Comparison of ENCODE assay signal across 10 cellular contexts in genomic region chr15:68418611-68419161, GRCh38. TPM values are rescaled to one million over a fixed set of nuclear protein-coding genes. Genes with fewer than 3 reads are reported as not detected.
A peak's percentile ranks its signal among the peaks of the same experiment; 100 is the strongest.
DNase-seq lines count a peak whose midpoint lies in the region; ATAC-seq and TF ChIP-seq lines count a peak whose summit lies in the region.
"Had no signal": no experiment of that assay in that cellular context is flagged by ENCODE, and none has a peak within 500 bp of the region (broad histone marks: within the 10 kb centered on the region; RNA-seq: fewer than 3 reads in every experiment).

No MANE protein-coding gene starts in this region.

- no peak overlapping the region for H3K56ac ChIP-seq in IMR-90 (ENCODE audit: extremely low read depth, insufficient read depth, low read length)

- TF ChIP-seq CTCF in IMR-90 (conservative IDR thresholded peaks at IDR 0.05; ENCODE audit: low read depth, low read length) (no peak), RWPE2 (IDR thresholded peaks at IDR 0.05; ENCODE audit: poor library complexity, severe bottlenecking) (no peak), smooth muscle cell (IDR thresholded peaks at IDR 0.05; ENCODE audit: borderline replicate concordance, insufficient read depth, poor library complexity, severe bottlenecking) (no peak)

- peak overlapping the region; percentile 66 for H3K4ac ChIP-seq in IMR-90 (ENCODE audit: low read depth, low read length)

- CTCF ChIA-PET in IMR-90 (lab: Yijun Ruan, JAX): interaction anchor here (1.3 kb wide), 1 partner anchor 112 kb away, joined by 4 read pairs; no protein-coding TSS in a partner anchor

- H3K18ac ChIP-seq in IMR-90 (ENCODE audit: low read depth, low read length): peak overlapping the region; percentile 84

- H2AFZ ChIP-seq in IMR-90 (replicated peaks; ENCODE audit: low read length, poor library complexity) (peak overlapping the region; percentile 56), smooth muscle cell (ENCODE audit: low read depth) (no peak overlapping the region)

- intact Hi-C loops in IMR-90 (cut with micrococcal nuclease): no loop called here
- intact Hi-C loops in Right ventricle myocardium inferior (cut with DNase I): no loop called here

- H3K9ac ChIP-seq in IMR-90 (ENCODE audit: low read depth, low read length): no peak overlapping the region
- H3K9ac ChIP-seq in smooth muscle cell (ENCODE audit: low read depth): no peak overlapping the region

- H4K20me1 ChIP-seq in IMR-90 (ENCODE audit: insufficient read depth, low read length) (peaks cover 12% of the 10 kb centered on the region; the same call in 1 of the 2 replicates), smooth muscle cell (ENCODE audit: low read depth) (peaks cover 54% of the 10 kb centered on the region)

- peak overlapping the region; percentile 21; the same call in 1 of the 2 replicates for H2AK5ac ChIP-seq in IMR-90 (ENCODE audit: low read depth, low read length)

- peak; percentile 75 for ATAC-seq in IMR-90 (ENCODE audit: low read depth)
- peak; percentile 54; the same call in 2 of the 3 replicates for ATAC-seq in RWPE2 (ENCODE audit: low read depth)
- ATAC-seq in Right ventricle myocardium inferior: peak; percentile 59
- no peak for ATAC-seq in HG03565 (IDR thresholded peaks at IDR 0.05; ENCODE audit: unreplicated experiment)
- ATAC-seq: stimulated activated naive CD8-positive, alpha-beta T cell treated with anti-CD3 and anti-CD28 coated beads, Interleukin-15, amount 100 ng/mL, for 72 hours had no signal

- H3K4me3 ChIP-seq in IMR-90 (ENCODE audit: insufficient read depth, low read depth, low read length): no peak overlapping the region
- no peak overlapping the region for H3K4me3 ChIP-seq in RWPE2 (ENCODE audit: severe bottlenecking)
- H3K4me3 ChIP-seq in smooth muscle cell: no peak overlapping the region
- H3K4me3 ChIP-seq: Peyer's patch had no signal

- POLR2A ChIA-PET in IMR-90 (lab: Charles Lee; ENCODE audit: unreplicated experiment): no interaction called here

- BruUV-seq in IMR-90 (replicated peaks; lab: Mats Ljungman, UMichigan): no TSS peak

- peak overlapping the region; percentile 42 for H4K91ac ChIP-seq in IMR-90 (ENCODE audit: insufficient read depth, low read depth, low read length)

- peak overlapping the region; percentile 7 for H3K23ac ChIP-seq in IMR-90 (ENCODE audit: low read depth, low read length)

- H3K27ac ChIP-seq in IMR-90 (ENCODE audit: insufficient read depth, low read length) (peak overlapping the region; percentile 67; the same call in 1 of the 2 replicates), RWPE2 (ENCODE audit: poor library complexity, severe bottlenecking) (no peak overlapping the region), smooth muscle cell (ENCODE audit: low read depth) (peak overlapping the region; percentile 56)
- H3K27ac ChIP-seq: HL-60 had no signal

- WGBS in IMR-90 (ENCODE audit: extremely low coverage in 2 of 2, insufficient read length in 1 of 2), 2 experiments: no CpG with 5 or more reads among the region's 6 CpGs
- WGBS in smooth muscle cell (ENCODE audit: low lambda C conversion rate): 39% methylated on average over 6 of the region's 6 CpGs

- no peak overlapping the region for H2AK9ac ChIP-seq in IMR-90 (replicated peaks; ENCODE audit: low read depth, low read length, poor library complexity)

- H4K5ac ChIP-seq in IMR-90 (ENCODE audit: low read depth, low read length): peak overlapping the region; percentile 44

- in situ Hi-C loops in IMR-90 (cut with MboI; ENCODE audit: low sequenced_read_pairs): no loop called here

- H3K9me1 ChIP-seq in IMR-90 (ENCODE audit: insufficient read depth, low read length): peaks cover 32% of the 10 kb centered on the region

- no peaks in the 10 kb centered on the region for H3K36me3 ChIP-seq in IMR-90 (ENCODE audit: control insufficient read depth, insufficient read depth, low read length)
- no peaks in the 10 kb centered on the region for H3K36me3 ChIP-seq in RWPE2 (ENCODE audit: low read depth)
- no peaks in the 10 kb centered on the region for H3K36me3 ChIP-seq in smooth muscle cell (ENCODE audit: low read depth)
- H3K36me3 ChIP-seq: Peyer's patch had no signal

- H3F3A ChIP-seq in smooth muscle cell (ENCODE audit: low read depth): peaks cover under 1% of the 10 kb centered on the region

- DNase-seq in IMR-90 (peak; percentile 88), RWPE2 (ENCODE audit: low spot score) (peak; percentile 43), Right ventricle myocardium inferior (ENCODE audit: missing footprints) (no peak), smooth muscle cell (lab: John Stamatoyannopoulos, UW; ENCODE audit: unreplicated experiment) (no peak), AML-193 (lab: John Stamatoyannopoulos, UW) (no peak)
- no peak for DNase-seq in activated naive CD4-positive, alpha-beta T cell treated with anti-CD3 and anti-CD28 coated beads, Interleukin-2, amount 50 U/mL, for 16 hours
- DNase-seq: stimulated activated naive CD8-positive, alpha-beta T cell treated with anti-CD3 and anti-CD28 coated beads, Interleukin-15, amount 100 ng/mL, for 72 hours had no signal

- peaks cover 44% of the 10 kb centered on the region for H3K79me2 ChIP-seq in smooth muscle cell (ENCODE audit: low read depth)

- H2BK5ac ChIP-seq in IMR-90 (ENCODE audit: low read depth, low read length, poor library complexity, severe bottlenecking): peak overlapping the region; percentile 19

- H2BK120ac ChIP-seq in IMR-90 (ENCODE audit: low read depth, low read length): peak overlapping the region; percentile 81

- H3K14ac ChIP-seq in IMR-90 (replicated peaks; ENCODE audit: low read depth, low read length): peak overlapping the region; percentile 59

- H2BK15ac ChIP-seq in IMR-90 (ENCODE audit: low read depth, low read length): peak overlapping the region; percentile 13; the same call in 1 of the 3 replicates

- H3K4me2 ChIP-seq in IMR-90 (ENCODE audit: low read depth, low read length) (peak overlapping the region; percentile 33), smooth muscle cell (peak overlapping the region; percentile 33)

- H3K27me3 ChIP-seq in IMR-90 (ENCODE audit: control insufficient read depth, insufficient read depth, low read length) (no peaks in the 10 kb centered on the region), RWPE2 (ENCODE audit: insufficient read depth, poor library complexity, severe bottlenecking) (no peaks in the 10 kb centered on the region), smooth muscle cell (ENCODE audit: low read depth) (no peaks in the 10 kb centered on the region)
- H3K27me3 ChIP-seq: Peyer's patch had no signal

- H3K79me1 ChIP-seq in IMR-90 (ENCODE audit: low read depth in 1 of 2, low read length in 2 of 2): peaks cover 3 to 50% of the 10 kb centered on the region in 2 experiments; a peak in 3 of 4 replicates

- dilution Hi-C loops in IMR-90 (cut with HindIII; ENCODE audit: low sequenced_read_pairs, unreplicated experiment): no loop called here

- peaks cover 25% of the 10 kb centered on the region for H3K4me1 ChIP-seq in IMR-90 (ENCODE audit: control insufficient read depth, insufficient read depth, low read length)
- H3K4me1 ChIP-seq in RWPE2 (ENCODE audit: insufficient read depth, poor library complexity, severe bottlenecking): no peaks in the 10 kb centered on the region
- H3K4me1 ChIP-seq in smooth muscle cell (ENCODE audit: low read depth): peaks cover 32% of the 10 kb centered on the region

- H4K8ac ChIP-seq in IMR-90 (ENCODE audit: low read depth in 2 of 2, low read length in 2 of 2): peak overlapping the region; percentile 3 to 47; a peak in 2 of 4 replicates

- TF ChIP-seq POLR2A in IMR-90 (IDR thresholded peaks at IDR 0.05; ENCODE audit: low read depth, low read length): no peak

- no peak for TF ChIP-seq RAD21 in IMR-90 (IDR thresholded peaks at IDR 0.05; ENCODE audit: low read length)

- H3K9me3 ChIP-seq in IMR-90 (ENCODE audit: control insufficient read depth, insufficient read depth, low read length): no peaks in the 10 kb centered on the region
- no peaks in the 10 kb centered on the region for H3K9me3 ChIP-seq in RWPE2 (ENCODE audit: severe bottlenecking)
- H3K9me3 ChIP-seq in smooth muscle cell (replicated peaks; ENCODE audit: low read depth): no peaks in the 10 kb centered on the region
- H3K9me3 ChIP-seq: Peyer's patch had no signal

- H2BK20ac ChIP-seq in IMR-90 (ENCODE audit: low read depth, low read length): peak overlapping the region; percentile 52

TF ChIP-seq in IMR-90, 13 proteins besides CTCF, POLR2A, EP300 and RAD21 (continues in another document):
- TF ChIP-seq CEBPB (IDR thresholded peaks at IDR 0.05; ENCODE audit: low read depth, low read length): no peak
- TF ChIP-seq MAFK (IDR thresholded peaks at IDR 0.05; ENCODE audit: low read depth, low read length): no peak
- no peak for TF ChIP-seq NFE2L2 (IDR thresholded peaks at IDR 0.05; ENCODE audit: low read depth, low read length)
- TF ChIP-seq CHD1 (IDR thresholded peaks at IDR 0.05; ENCODE audit: low read depth, low read length): no peak
- TF ChIP-seq BHLHE40 (IDR thresholded peaks at IDR 0.05; ENCODE audit: low read depth, low read length): no peak
- no peak for TF ChIP-seq USF2 (IDR thresholded peaks at IDR 0.05; ENCODE audit: low read depth, low read length)
- no peak for TF ChIP-seq ELK1 (IDR thresholded peaks at IDR 0.05; ENCODE audit: borderline replicate concordance, low read depth, low read length)
- no peak for TF ChIP-seq RCOR1 (IDR thresholded peaks at IDR 0.05; ENCODE audit: insufficient replicate concordance, low read length)
- no peak for TF ChIP-seq RFX5 (IDR thresholded peaks at IDR 0.05; ENCODE audit: low read depth, low read length)

RNA-seq across cellular contexts. Expression of gene ITGA11, which starts 13.3 kb away (rescaled TPM):
- total RNA-seq in IMR-90 (2012; rRNA removed) (2.5 and 4.1 TPM in 2 replicates), Right ventricle myocardium inferior (32.6 TPM), smooth muscle cell (85.9 and 87.8 TPM in 2 replicates)
- polyA plus RNA-seq in IMR-90 (2012; rRNA removed) (5.6 and 6.6 TPM in 2 replicates), smooth muscle cell (89.4 and 133 TPM in 2 replicates)
- polyA plus RNA-seq in IMR-90 (2012; cell fraction: cytosol; rRNA removed): 3.0 and 5.8 TPM in 2 replicates
- 6.2 and 6.6 TPM in 2 replicates for polyA plus RNA-seq in IMR-90 (2012; cell fraction: nucleus; rRNA removed; ENCODE audit: low replicate concordance)

Comparison
In these comparisons a context has a peak if more than half of its experiments do, and no peak if none do; other contexts are left out.
1. DNase-seq: peak in IMR-90 (single experiment) and RWPE2 (single experiment); none in Right ventricle myocardium inferior (single experiment), smooth muscle cell (single experiment), activated naive CD4-positive, alpha-beta T cell treated with anti-CD3 and anti-CD28 coated beads, Interleukin-2, amount 50 U/mL, for 16 hours (single experiment) and AML-193 (0 of 2).